ENCODE assay signal across 8 cellular contexts in genomic region chr2:207258191-207258991, GRCh38.
DNase-seq lines count a peak whose midpoint lies in the region; TF ChIP-seq lines count a peak whose summit lies in the region.

No MANE protein-coding gene starts in this region.

- intact Hi-C loops in activated CD4-positive, alpha-beta T cell treated with anti-CD3 and anti-CD28 coated beads, Interleukin-2, amount 10 ng/mL, durations not matched to agents 24 days and 14 days (cut with micrococcal nuclease): no loop called here
- intact Hi-C loops in activated T-helper 1 cell treated with anti-CD3 and anti-CD28 coated beads, Interleukin-12 subunit alpha, Interleukin-12 subunit beta, Interleukin-2, Interleukin-4 antibody, amounts not matched to agents 30 ng/mL and 10 ng/mL and 1 ng/mL, durations not matched to agents 14 hours and 24 hours and 36 hours (cut with micrococcal nuclease): no loop called here

- DNase-seq in HCEC 1CT: peak; percentile 99
- DNase-seq in RWPE1 (ENCODE audit: low spot score): peak; percentile 86
- DNase-seq in fibroblast of villous mesenchyme (ENCODE audit: low read depth): peak; percentile 98
- DNase-seq in retina: peak; percentile 62
- DNase-seq in activated CD4-positive, alpha-beta T cell treated with anti-CD3 and anti-CD28 coated beads, Interleukin-2, amount 10 ng/mL, durations not matched to agents 24 days and 14 days: no peak
- DNase-seq in activated T-helper 1 cell treated with anti-CD3 and anti-CD28 coated beads, Interleukin-12 subunit alpha, Interleukin-12 subunit beta, Interleukin-2, Interleukin-4 antibody, amounts not matched to agents 30 ng/mL and 10 ng/mL and 1 ng/mL, durations not matched to agents 14 hours and 24 hours and 36 hours (ENCODE audit: low spot score): no peak
- DNase-seq in activated naive CD4-positive, alpha-beta T cell treated with Interleukin-2 at 50 U/mL for 16 hours: no peak

- CTCF ChIA-PET in RWPE1 (lab: Yijun Ruan, JAX): interaction anchor here (0.6 to 0.9 kb wide), 3 partner anchors 126 to 1310 kb away, joined by 3 read pairs; no protein-coding TSS in a partner anchor

- H3K4me1 Mint-ChIP-seq in activated CD4-positive, alpha-beta T cell treated with anti-CD3 and anti-CD28 coated beads, Interleukin-2, amount 10 ng/mL, durations not matched to agents 24 days and 14 days: peaks cover 9% of the 10 kb centered on the region
- peaks cover 9% of the 10 kb centered on the region for H3K4me1 Mint-ChIP-seq in activated T-helper 1 cell treated with anti-CD3 and anti-CD28 coated beads, Interleukin-12 subunit alpha, Interleukin-12 subunit beta, Interleukin-2, Interleukin-4 antibody, amounts not matched to agents 30 ng/mL and 10 ng/mL and 1 ng/mL, durations not matched to agents 14 hours and 24 hours and 36 hours (ENCODE audit: low read depth)

- peaks cover 5% of the 10 kb centered on the region for H3K27me3 Mint-ChIP-seq in activated CD4-positive, alpha-beta T cell treated with anti-CD3 and anti-CD28 coated beads, Interleukin-2, amount 10 ng/mL, durations not matched to agents 24 days and 14 days
- H3K27me3 Mint-ChIP-seq in activated T-helper 1 cell treated with anti-CD3 and anti-CD28 coated beads, Interleukin-12 subunit alpha, Interleukin-12 subunit beta, Interleukin-2, Interleukin-4 antibody, amounts not matched to agents 30 ng/mL and 10 ng/mL and 1 ng/mL, durations not matched to agents 14 hours and 24 hours and 36 hours (ENCODE audit: insufficient read depth): peaks cover 2% of the 10 kb centered on the region

- H3K27ac Mint-ChIP-seq in activated CD4-positive, alpha-beta T cell treated with anti-CD3 and anti-CD28 coated beads, Interleukin-2, amount 10 ng/mL, durations not matched to agents 24 days and 14 days: no peak overlapping the region
- H3K27ac Mint-ChIP-seq in activated T-helper 1 cell treated with anti-CD3 and anti-CD28 coated beads, Interleukin-12 subunit alpha, Interleukin-12 subunit beta, Interleukin-2, Interleukin-4 antibody, amounts not matched to agents 30 ng/mL and 10 ng/mL and 1 ng/mL, durations not matched to agents 14 hours and 24 hours and 36 hours: no peak overlapping the region

- no peaks in the 10 kb centered on the region for H3K36me3 Mint-ChIP-seq in activated CD4-positive, alpha-beta T cell treated with anti-CD3 and anti-CD28 coated beads, Interleukin-2, amount 10 ng/mL, durations not matched to agents 24 days and 14 days (ENCODE audit: low read depth)
- no peaks in the 10 kb centered on the region for H3K36me3 Mint-ChIP-seq in activated T-helper 1 cell treated with anti-CD3 and anti-CD28 coated beads, Interleukin-12 subunit alpha, Interleukin-12 subunit beta, Interleukin-2, Interleukin-4 antibody, amounts not matched to agents 30 ng/mL and 10 ng/mL and 1 ng/mL, durations not matched to agents 14 hours and 24 hours and 36 hours (ENCODE audit: low read depth)

- no peak overlapping the region for H3K4me3 Mint-ChIP-seq in activated CD4-positive, alpha-beta T cell treated with anti-CD3 and anti-CD28 coated beads, Interleukin-2, amount 10 ng/mL, durations not matched to agents 24 days and 14 days
- no peak overlapping the region for H3K4me3 Mint-ChIP-seq in activated T-helper 1 cell treated with anti-CD3 and anti-CD28 coated beads, Interleukin-12 subunit alpha, Interleukin-12 subunit beta, Interleukin-2, Interleukin-4 antibody, amounts not matched to agents 30 ng/mL and 10 ng/mL and 1 ng/mL, durations not matched to agents 14 hours and 24 hours and 36 hours

- H3K27ac ChIP-seq in 22Rv1 (peak overlapping the region; percentile 91), RWPE1 (peak overlapping the region; percentile 86)

- TF ChIP-seq CTCF in 22Rv1 (IDR thresholded peaks at IDR 0.05): 0 out of 2 replicates have a peak, but pooled peaks have one; percentile 4
- TF ChIP-seq CTCF in RWPE1 (conservative IDR thresholded peaks at IDR 0.05; ENCODE audit: low read depth): no peak
- TF ChIP-seq CTCF in fibroblast of villous mesenchyme (IDR thresholded peaks at IDR 0.05; ENCODE audit: insufficient read depth, low read depth, low read length): peak; percentile 8

- POLR2A ChIA-PET in RWPE1 (lab: Yijun Ruan, JAX; ENCODE audit: low non-redundant PET): interaction anchor here (0.9 to 1.1 kb wide), 2 partner anchors 18 to 19 kb away, joined by 3 read pairs; no protein-coding TSS in a partner anchor

- H3K4me3 ChIP-seq in fibroblast of villous mesenchyme (ENCODE audit: low read depth, low read length): no peak overlapping the region

- peaks cover 3% of the 10 kb centered on the region for H3K9me3 Mint-ChIP-seq in activated CD4-positive, alpha-beta T cell treated with anti-CD3 and anti-CD28 coated beads, Interleukin-2, amount 10 ng/mL, durations not matched to agents 24 days and 14 days
- H3K9me3 Mint-ChIP-seq in activated T-helper 1 cell treated with anti-CD3 and anti-CD28 coated beads, Interleukin-12 subunit alpha, Interleukin-12 subunit beta, Interleukin-2, Interleukin-4 antibody, amounts not matched to agents 30 ng/mL and 10 ng/mL and 1 ng/mL, durations not matched to agents 14 hours and 24 hours and 36 hours: peaks cover 4% of the 10 kb centered on the region

Comparison
In these comparisons a context has a peak if more than half of its experiments do, and no peak if none do; other contexts are left out.
1. DNase-seq: peak in HCEC 1CT (single experiment), RWPE1 (single experiment), fibroblast of villous mesenchyme (single experiment) and retina (single experiment); none in activated CD4-positive, alpha-beta T cell treated with anti-CD3 and anti-CD28 coated beads, Interleukin-2, amount 10 ng/mL, durations not matched to agents 24 days and 14 days (single experiment), activated T-helper 1 cell treated with anti-CD3 and anti-CD28 coated beads, Interleukin-12 subunit alpha, Interleukin-12 subunit beta, Interleukin-2, Interleukin-4 antibody, amounts not matched to agents 30 ng/mL and 10 ng/mL and 1 ng/mL, durations not matched to agents 14 hours and 24 hours and 36 hours (single experiment) and activated naive CD4-positive, alpha-beta T cell treated with Interleukin-2 at 50 U/mL for 16 hours (single experiment).